ENCODE assay signal across 2 cellular contexts in genomic region chr1:1001631-1002300, GRCh38.
TF ChIP-seq lines count a peak whose summit lies in the region.

No MANE protein-coding gene starts in this region.

TF ChIP-seq in HCT116, 20 proteins besides CTCF, POLR2A, EP300 and RAD21 (continued from another document):
- no peak for TF ChIP-seq EZH2phosphoT487 (IDR thresholded peaks at IDR 0.05; ENCODE audit: borderline replicate concordance)
- TF ChIP-seq EZH2 (IDR thresholded peaks at IDR 0.05) = no peak
- TF ChIP-seq FOSL1 (IDR thresholded peaks at IDR 0.05; ENCODE audit: low read depth) = no peak
- peak; percentile 67 for TF ChIP-seq POLR2AphosphoS5 (IDR thresholded peaks at IDR 0.05; ENCODE audit: low read depth, low read length)
- TF ChIP-seq TCF7L2 (IDR thresholded peaks at IDR 0.05; ENCODE audit: borderline replicate concordance, extremely low read depth, insufficient read depth, insufficient read length) = peak; percentile 13
- TF ChIP-seq SP1 (IDR thresholded peaks at IDR 0.05; ENCODE audit: low read depth) = no peak
- TF ChIP-seq ZFX (IDR thresholded peaks at IDR 0.05) = peak; percentile 49; the same call in 1 of the 2 replicates
- TF ChIP-seq ELF1 (IDR thresholded peaks at IDR 0.05; ENCODE audit: borderline replicate concordance, low read depth) = no peak
- no peak for TF ChIP-seq ATF3 (IDR thresholded peaks at IDR 0.05)
- no peak for TF ChIP-seq REST (IDR thresholded peaks at IDR 0.05; ENCODE audit: low read depth)

TF ChIP-seq in SK-N-SH treated with all-trans-retinoic acid at 6 μM for 48 hours, 23 proteins besides CTCF, POLR2A, EP300 and RAD21 (continued from another document):
- TF ChIP-seq ZNF565 (CRISPR knock-in tag; conservative IDR thresholded peaks at IDR 0.05; ENCODE audit: low read depth) = no peak
- TF ChIP-seq ARNTL (CRISPR knock-in tag; IDR thresholded peaks at IDR 0.05; ENCODE audit: borderline replicate concordance, low read depth) = no peak
- TF ChIP-seq PATZ1 (CRISPR knock-in tag; IDR thresholded peaks at IDR 0.05; ENCODE audit: borderline replicate concordance) = no peak
